In genomic region chr1:156927215-156928042, GRCh38 we compare ENCODE assay signal across 1 cellular context.
TF ChIP-seq lines count a peak whose summit lies in the region.

No MANE protein-coding gene starts in this region.

TF ChIP-seq in K562, 482 proteins besides CTCF, POLR2A, EP300 and RAD21 (continued from another document and continues in another):
- TF ChIP-seq HMGXB4 (CRISPR knock-in tag; IDR thresholded peaks at IDR 0.05) (no peak), KLF6 (CRISPR knock-in tag; IDR thresholded peaks at IDR 0.05; ENCODE audit: borderline replicate concordance) (no peak), GABPB1 (CRISPR knock-in tag; IDR thresholded peaks at IDR 0.05) (0 out of 2 replicates have a peak, but pooled peaks have one; percentile 61), ZFP1 (CRISPR knock-in tag; IDR thresholded peaks at IDR 0.05) (no peak), HDAC8 (tag; IDR thresholded peaks at IDR 0.05) (no peak), GATAD2A (IDR thresholded peaks at IDR 0.05) (no peak), ZNF146 (CRISPR knock-in tag; IDR thresholded peaks at IDR 0.05; ENCODE audit: unreplicated experiment) (no peak), ARID3B (CRISPR knock-in tag; IDR thresholded peaks at IDR 0.05; ENCODE audit: borderline replicate concordance) (no peak), MED1 (CRISPR knock-in tag; IDR thresholded peaks at IDR 0.05; ENCODE audit: borderline replicate concordance) (no peak), ZFX (CRISPR knock-in tag; IDR thresholded peaks at IDR 0.05) (peak; percentile 38; the same call in 1 of the 2 replicates), ZNF311 (CRISPR knock-in tag; IDR thresholded peaks at IDR 0.05) (no peak), ZNF197 (CRISPR knock-in tag; IDR thresholded peaks at IDR 0.05; ENCODE audit: low read depth) (no peak), PRMT5 (CRISPR knock-in tag; IDR thresholded peaks at IDR 0.05) (no peak), MGA (IDR thresholded peaks at IDR 0.05) (peak; percentile 34; the same call in 1 of the 2 replicates), ZBTB9 (CRISPR knock-in tag; IDR thresholded peaks at IDR 0.05) (no peak), CEBPG (CRISPR knock-in tag; IDR thresholded peaks at IDR 0.05) (no peak), CEBPG (tag; conservative IDR thresholded peaks at IDR 0.05 in 1 of 2, IDR thresholded peaks at IDR 0.05 in 1 of 2) (no peak), RFX7 (CRISPR knock-in tag; IDR thresholded peaks at IDR 0.05) (no peak), EZH2 (IDR thresholded peaks at IDR 0.05; ENCODE audit: borderline replicate concordance, low read depth, low read length) (no peak), BCOR (IDR thresholded peaks at IDR 0.05) (no peak), YY1 (IDR thresholded peaks at IDR 0.05; ENCODE audit: borderline replicate concordance in 1 of 3, control insufficient read depth in 1 of 3, extremely low read depth in 1 of 3, insufficient read depth in 3 of 3, insufficient read length in 1 of 3, insufficient replicate concordance in 2 of 3, low read depth in 1 of 3, low read length in 2 of 3) (no peak), XRCC5 (IDR thresholded peaks at IDR 0.05; ENCODE audit: low read depth, low read length) (no peak), DMBX1 (CRISPR knock-in tag; IDR thresholded peaks at IDR 0.05; ENCODE audit: borderline replicate concordance) (no peak), CTBP1 (IDR thresholded peaks at IDR 0.05; ENCODE audit: borderline replicate concordance) (peak; percentile 38; the same call in 1 of the 2 replicates), YBX1 (IDR thresholded peaks at IDR 0.05) (no peak), NFYB (IDR thresholded peaks at IDR 0.05; ENCODE audit: extremely low read depth, insufficient read length) (no peak), CEBPB (tag; IDR thresholded peaks at IDR 0.05) (no peak), ZNF436 (CRISPR knock-in tag; IDR thresholded peaks at IDR 0.05) (no peak), ZKSCAN8 (CRISPR knock-in tag; IDR thresholded peaks at IDR 0.05) (no peak), NFIX (CRISPR knock-in tag; IDR thresholded peaks at IDR 0.05; ENCODE audit: low read depth) (no peak), DNMT1 (IDR thresholded peaks at IDR 0.05) (no peak), ZNF778 (CRISPR knock-in tag; IDR thresholded peaks at IDR 0.05) (no peak), E2F1 (CRISPR knock-in tag; IDR thresholded peaks at IDR 0.05) (no peak), AFF1 (IDR thresholded peaks at IDR 0.05; ENCODE audit: low read depth in 1 of 2, partially characterized antibody in 2 of 2) (no peak), NRF1 (conservative IDR thresholded peaks at IDR 0.05 in 1 of 2, IDR thresholded peaks at IDR 0.05 in 1 of 2) (peak; percentile 36 to 53; a peak in 2 of 4 replicates), FOXM1 (IDR thresholded peaks at IDR 0.05; ENCODE audit: low read depth) (no peak), FOXM1 (CRISPR knock-in tag; IDR thresholded peaks at IDR 0.05; ENCODE audit: low read depth) (0 out of 2 replicates have a peak, but pooled peaks have one; percentile 66), MCM3 (IDR thresholded peaks at IDR 0.05) (no peak), KHSRP (IDR thresholded peaks at IDR 0.05) (no peak), LARP7 (IDR thresholded peaks at IDR 0.05) (no peak), HNRNPH1 (optimal IDR thresholded peaks at IDR 0.05; ENCODE audit: low read depth, low read length) (no peak), CREB3L1 (IDR thresholded peaks at IDR 0.05; ENCODE audit: borderline replicate concordance, low read depth) (no peak)
